Comparison of ENCODE assay signal across 21 cellular contexts in the genomic region with DNA sequence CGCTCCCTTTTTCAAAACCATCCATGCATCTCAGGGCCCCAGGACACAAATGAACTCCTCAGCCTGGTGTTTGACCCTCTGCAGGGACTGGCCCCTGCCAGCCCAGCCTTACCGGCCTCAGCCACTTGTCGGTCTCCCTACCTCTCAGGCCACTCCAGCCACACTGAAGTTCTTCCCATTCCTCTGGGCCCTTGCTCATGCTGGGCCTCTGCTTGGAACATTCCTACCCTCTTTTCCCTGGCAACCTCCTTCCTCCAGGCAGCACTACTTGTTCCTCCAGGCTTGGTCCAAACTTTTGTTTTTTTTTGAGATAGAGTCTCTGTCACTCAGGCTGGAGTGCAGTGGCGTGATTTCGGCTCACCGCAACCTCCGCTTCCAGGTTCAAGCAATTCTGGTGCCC. TPM values are rescaled to one million over a fixed set of nuclear protein-coding genes. Genes with fewer than 3 reads are reported as not detected.
A peak's percentile ranks its signal among the peaks of the same experiment; 100 is the strongest.
DNase-seq lines count a peak whose midpoint lies in the region; ATAC-seq and TF ChIP-seq lines count a peak whose summit lies in the region.
"Had no signal": no experiment of that assay in that cellular context is flagged by ENCODE, and none has a peak within 500 bp of the region (broad histone marks: within the 10 kb centered on the region; RNA-seq: fewer than 3 reads in every experiment).

No MANE protein-coding gene starts in this region.

- no peaks in the 10 kb centered on the region for H3K9me3 ChIP-seq in right cardiac atrium (ENCODE audit: control insufficient read depth, low read length)
- no peaks in the 10 kb centered on the region for H3K9me3 ChIP-seq in left ventricle myocardium inferior (replicated peaks)
- H3K9me3 ChIP-seq in upper lobe of right lung: no peaks in the 10 kb centered on the region
- H3K9me3 ChIP-seq: Peyer's patch, uterus had no signal

- 66% methylated on average over 7 of the region's 7 CpGs for WGBS in right cardiac atrium

- ATAC-seq in right cardiac atrium: peak; percentile 71 to 82
- ATAC-seq in natural killer cell treated with Interleukin-12 subunit alpha and Interleukin-12 subunit beta and Interleukin-15 and Interleukin-18, amount 100 ng/mL, for 72 hours: no peak
- peak; percentile 93 for ATAC-seq in upper lobe of right lung
- ATAC-seq in GM19395 (IDR thresholded peaks at IDR 0.05; ENCODE audit: unreplicated experiment): no peak

- CTCF ChIA-PET in activated CD4-positive, alpha-beta memory T cell treated with anti-CD3 and anti-CD28 coated beads, Interleukin-2, amount 10 ng/mL, durations not matched to agents 7 days and 5 days (lab: Charles Lee): interaction anchor here (1.1 kb wide), 1 partner anchor 128 kb away, joined by 3 read pairs; no protein-coding TSS in a partner anchor

- no peak overlapping the region for H3K4me3 ChIP-seq in right cardiac atrium (ENCODE audit: low read length)
- H3K4me3 ChIP-seq in left ventricle myocardium inferior: no peak overlapping the region
- peak overlapping the region; percentile 6 for H3K4me3 ChIP-seq in coronary artery
- no peak overlapping the region for H3K4me3 ChIP-seq in upper lobe of right lung
- H3K4me3 ChIP-seq: cardiac muscle cell, Peyer's patch, uterus had no signal

- no peaks in the 10 kb centered on the region for H3K9me3 Mint-ChIP-seq in natural killer cell treated with Interleukin-12 subunit alpha and Interleukin-12 subunit beta and Interleukin-15 and Interleukin-18, amount 100 ng/mL, for 72 hours
- no peaks in the 10 kb centered on the region for H3K9me3 Mint-ChIP-seq in activated CD4-positive, alpha-beta memory T cell treated with anti-CD3 and anti-CD28 coated beads, Interleukin-2, amount 10 ng/mL, durations not matched to agents 7 days and 5 days
- H3K9me3 Mint-ChIP-seq: activated CD4-positive, alpha-beta T cell treated with anti-CD3 and anti-CD28 coated beads, Interleukin-2, amount 10 ng/mL, durations not matched to agents 7 days and 5 days; activated naive CD8-positive, alpha-beta T cell treated with anti-CD3 and anti-CD28 coated beads, Interleukin-2, amount 10 ng/mL, durations not matched to agents 7 days and 5 days; CD4-positive, alpha-beta memory T cell had no signal

- peak overlapping the region; percentile 28 for H3K27ac ChIP-seq in right cardiac atrium (ENCODE audit: low read length)
- H3K27ac ChIP-seq in left ventricle myocardium inferior (replicated peaks): no peak overlapping the region
- peak overlapping the region; percentile 80 to 93 for H3K27ac ChIP-seq in coronary artery
- H3K27ac ChIP-seq in upper lobe of right lung: peak overlapping the region; percentile 78
- H3K27ac ChIP-seq: cardiac muscle cell, uterus had no signal

- H3K4me1 ChIP-seq in right cardiac atrium (ENCODE audit: control insufficient read depth, insufficient read depth, low read length) (no peaks in the 10 kb centered on the region), left ventricle myocardium inferior (no peaks in the 10 kb centered on the region), upper lobe of right lung (peaks cover 16% of the 10 kb centered on the region)
- H3K4me1 ChIP-seq: uterus had no signal

- H3K27me3 ChIP-seq in right cardiac atrium (ENCODE audit: control insufficient read depth, insufficient read depth): no peaks in the 10 kb centered on the region
- H3K27me3 ChIP-seq in left ventricle myocardium inferior (ENCODE audit: low read depth): no peaks in the 10 kb centered on the region
- H3K27me3 ChIP-seq in upper lobe of right lung: no peaks in the 10 kb centered on the region
- H3K27me3 ChIP-seq: cardiac muscle cell, Peyer's patch, uterus had no signal

- H3K27me3 Mint-ChIP-seq in natural killer cell treated with Interleukin-12 subunit alpha and Interleukin-12 subunit beta and Interleukin-15 and Interleukin-18, amount 100 ng/mL, for 72 hours: no peaks in the 10 kb centered on the region
- no peaks in the 10 kb centered on the region for H3K27me3 Mint-ChIP-seq in activated CD4-positive, alpha-beta memory T cell treated with anti-CD3 and anti-CD28 coated beads, Interleukin-2, amount 10 ng/mL, durations not matched to agents 7 days and 5 days
- H3K27me3 Mint-ChIP-seq: activated CD4-positive, alpha-beta T cell treated with anti-CD3 and anti-CD28 coated beads, Interleukin-2, amount 10 ng/mL, durations not matched to agents 7 days and 5 days; activated naive CD8-positive, alpha-beta T cell treated with anti-CD3 and anti-CD28 coated beads, Interleukin-2, amount 10 ng/mL, durations not matched to agents 7 days and 5 days; CD4-positive, alpha-beta memory T cell had no signal

- DNase-seq in right cardiac atrium (peak in 1 of 3 donors; percentile 59), left ventricle myocardium inferior (no peak), coronary artery (ENCODE audit: low spot score) (peak; percentile 89), upper lobe of right lung (no peak), hepatic stellate cell (ENCODE audit: low spot score) (no peak)
- no peak for DNase-seq in natural killer cell treated with Interleukin-12 subunit alpha and Interleukin-12 subunit beta and Interleukin-15 and Interleukin-18, amount 100 ng/mL, for 72 hours (ENCODE audit: low spot score)
- DNase-seq in activated CD4-positive, alpha-beta memory T cell treated with anti-CD3 and anti-CD28 coated beads, Interleukin-2, amount 10 ng/mL, durations not matched to agents 7 days and 5 days: no peak
- DNase-seq: activated CD4-positive, alpha-beta T cell treated with anti-CD3 and anti-CD28 coated beads, Interleukin-2, amount 10 ng/mL, durations not matched to agents 7 days and 5 days; activated naive CD8-positive, alpha-beta T cell treated with anti-CD3 and anti-CD28 coated beads, Interleukin-2, amount 10 ng/mL, durations not matched to agents 7 days and 5 days; activated T-cell treated with anti-CD3 and anti-CD28 coated beads, Interleukin-2, amount 50 U/mL, for 1 hour; CD4-positive, alpha-beta memory T cell; DND-41; hippocampal formation; KBM-7; Peyer's patch; small intestine; uterus had no signal

- peaks cover 31% of the 10 kb centered on the region for H3K36me3 ChIP-seq in left ventricle myocardium inferior
- H3K36me3 ChIP-seq in upper lobe of right lung: no peaks in the 10 kb centered on the region
- H3K36me3 ChIP-seq: cardiac muscle cell, uterus had no signal

- intact Hi-C loops in right cardiac atrium (cut with DNase I): no loop called here
- intact Hi-C loops in left ventricle myocardium inferior (cut with micrococcal nuclease): no loop called here
- intact Hi-C loops in upper lobe of right lung (cut with DNase I): no loop called here

- peak overlapping the region; percentile 72 to 80 for H3K27ac Mint-ChIP-seq in natural killer cell treated with Interleukin-12 subunit alpha and Interleukin-12 subunit beta and Interleukin-15 and Interleukin-18, amount 100 ng/mL, for 72 hours
- no peak overlapping the region for H3K27ac Mint-ChIP-seq in activated CD4-positive, alpha-beta memory T cell treated with anti-CD3 and anti-CD28 coated beads, Interleukin-2, amount 10 ng/mL, durations not matched to agents 7 days and 5 days
- H3K27ac Mint-ChIP-seq: activated CD4-positive, alpha-beta T cell treated with anti-CD3 and anti-CD28 coated beads, Interleukin-2, amount 10 ng/mL, durations not matched to agents 7 days and 5 days had no signal

- TF ChIP-seq CTCF in left ventricle myocardium inferior (IDR thresholded peaks at IDR 0.05; ENCODE audit: borderline replicate concordance): no peak
- no peak for TF ChIP-seq CTCF in coronary artery (IDR thresholded peaks at IDR 0.05)
- TF ChIP-seq CTCF in upper lobe of right lung (IDR thresholded peaks at IDR 0.05): no peak

- H3K4me1 Mint-ChIP-seq in natural killer cell treated with Interleukin-12 subunit alpha and Interleukin-12 subunit beta and Interleukin-15 and Interleukin-18, amount 100 ng/mL, for 72 hours (ENCODE audit: low read depth in 2 of 2): peaks cover 31 to 32% of the 10 kb centered on the region in 2 donors
- peaks cover 10% of the 10 kb centered on the region for H3K4me1 Mint-ChIP-seq in activated CD4-positive, alpha-beta memory T cell treated with anti-CD3 and anti-CD28 coated beads, Interleukin-2, amount 10 ng/mL, durations not matched to agents 7 days and 5 days

- H3K36me3 Mint-ChIP-seq in natural killer cell treated with Interleukin-12 subunit alpha and Interleukin-12 subunit beta and Interleukin-15 and Interleukin-18, amount 100 ng/mL, for 72 hours: peaks cover 5% of the 10 kb centered on the region
- H3K36me3 Mint-ChIP-seq in activated CD4-positive, alpha-beta memory T cell treated with anti-CD3 and anti-CD28 coated beads, Interleukin-2, amount 10 ng/mL, durations not matched to agents 7 days and 5 days (ENCODE audit: low read depth): peaks cover 28% of the 10 kb centered on the region

- H3K4me3 Mint-ChIP-seq in natural killer cell treated with Interleukin-12 subunit alpha and Interleukin-12 subunit beta and Interleukin-15 and Interleukin-18, amount 100 ng/mL, for 72 hours: no peak overlapping the region
- no peak overlapping the region for H3K4me3 Mint-ChIP-seq in activated CD4-positive, alpha-beta memory T cell treated with anti-CD3 and anti-CD28 coated beads, Interleukin-2, amount 10 ng/mL, durations not matched to agents 7 days and 5 days
- H3K4me3 Mint-ChIP-seq: activated CD4-positive, alpha-beta T cell treated with anti-CD3 and anti-CD28 coated beads, Interleukin-2, amount 10 ng/mL, durations not matched to agents 7 days and 5 days; activated naive CD8-positive, alpha-beta T cell treated with anti-CD3 and anti-CD28 coated beads, Interleukin-2, amount 10 ng/mL, durations not matched to agents 7 days and 5 days; CD4-positive, alpha-beta memory T cell had no signal

- POLR2A ChIA-PET in activated CD4-positive, alpha-beta memory T cell treated with anti-CD3 and anti-CD28 coated beads, Interleukin-2, amount 10 ng/mL, durations not matched to agents 7 days and 5 days (lab: Charles Lee): no interaction called here

RNA-seq across cellular contexts. Expression of a gene that starts 7.6 kb away (rescaled TPM):
- total RNA-seq in right cardiac atrium (10 to 100 TPM; 55.9 to 75.2 (median 58.1) TPM), left ventricle myocardium inferior (47.8 TPM), upper lobe of right lung (173 TPM)
- polyA plus RNA-seq in right cardiac atrium: 52.3 TPM
- total RNA-seq in natural killer cell treated with Interleukin-12 subunit alpha and Interleukin-12 subunit beta and Interleukin-15 and Interleukin-18, amount 100 ng/mL, for 72 hours: 100 to 1,000 TPM; 119 to 136 TPM
- total RNA-seq in activated CD4-positive, alpha-beta memory T cell treated with anti-CD3 and anti-CD28 coated beads, Interleukin-2, amount 10 ng/mL, durations not matched to agents 7 days and 5 days: 100 to 1,000 TPM; 127 to 128 TPM

RNA-seq across cellular contexts. Expression of a gene that starts 13.3 kb away (rescaled TPM):
- total RNA-seq in right cardiac atrium: 10 to 100 TPM; 14.4 to 17.0 (median 15.2) TPM
- 25.3 TPM for polyA plus RNA-seq in right cardiac atrium
- 13.5 TPM for total RNA-seq in left ventricle myocardium inferior
- total RNA-seq in natural killer cell treated with Interleukin-12 subunit alpha and Interleukin-12 subunit beta and Interleukin-15 and Interleukin-18, amount 100 ng/mL, for 72 hours: 100 to 1,000 TPM in 1 of 2 donors, 10 to 100 TPM in 1; 83.3 to 128 TPM
- 45.4 TPM for total RNA-seq in upper lobe of right lung
- total RNA-seq in activated CD4-positive, alpha-beta memory T cell treated with anti-CD3 and anti-CD28 coated beads, Interleukin-2, amount 10 ng/mL, durations not matched to agents 7 days and 5 days: 10 to 100 TPM; 65.7 to 68.3 TPM

RNA-seq across cellular contexts. Expression of a gene that starts 16.0 kb away (rescaled TPM):
- total RNA-seq in right cardiac atrium (1 to 10 TPM in 3 of 4 donors, under 1 TPM in 1; 0.71 to 3.1 (median 1.5) TPM), left ventricle myocardium inferior (not detected), upper lobe of right lung (not detected)
- 3.7 TPM for polyA plus RNA-seq in right cardiac atrium
- total RNA-seq in natural killer cell treated with Interleukin-12 subunit alpha and Interleukin-12 subunit beta and Interleukin-15 and Interleukin-18, amount 100 ng/mL, for 72 hours: 1 to 10 TPM; 1.1 to 2.4 TPM
- total RNA-seq in activated CD4-positive, alpha-beta memory T cell treated with anti-CD3 and anti-CD28 coated beads, Interleukin-2, amount 10 ng/mL, durations not matched to agents 7 days and 5 days: not detected
- total RNA-seq: cardiac muscle cell, H1, kidney epithelial cell had no signal
- polyA plus RNA-seq: cardiac muscle cell; CD4-positive, alpha-beta memory T cell; H1 had no signal

RNA-seq across cellular contexts. Expression of a gene that starts 40.3 kb away (rescaled TPM):
- total RNA-seq in right cardiac atrium (10 to 100 TPM; 32.3 to 44.9 (median 39.5) TPM), left ventricle myocardium inferior (27.9 TPM), upper lobe of right lung (51.7 TPM)
- polyA plus RNA-seq in right cardiac atrium: 27.0 TPM
- total RNA-seq in natural killer cell treated with Interleukin-12 subunit alpha and Interleukin-12 subunit beta and Interleukin-15 and Interleukin-18, amount 100 ng/mL, for 72 hours: 100 to 1,000 TPM in 1 of 2 donors, 10 to 100 TPM in 1; 95.5 to 191 TPM
- total RNA-seq in activated CD4-positive, alpha-beta memory T cell treated with anti-CD3 and anti-CD28 coated beads, Interleukin-2, amount 10 ng/mL, durations not matched to agents 7 days and 5 days: 100 to 1,000 TPM; 145 to 151 TPM

RNA-seq across cellular contexts. Expression of a gene that starts 41.1 kb away (rescaled TPM):
- 1 to 10 TPM; 4.5 to 6.1 (median 5.1) TPM for total RNA-seq in right cardiac atrium
- 5.1 TPM for polyA plus RNA-seq in right cardiac atrium
- 7.4 TPM for total RNA-seq in left ventricle myocardium inferior
- total RNA-seq in natural killer cell treated with Interleukin-12 subunit alpha and Interleukin-12 subunit beta and Interleukin-15 and Interleukin-18, amount 100 ng/mL, for 72 hours: 10 to 100 TPM; 10.9 to 16.6 TPM
- 18.5 TPM for total RNA-seq in upper lobe of right lung
- total RNA-seq in activated CD4-positive, alpha-beta memory T cell treated with anti-CD3 and anti-CD28 coated beads, Interleukin-2, amount 10 ng/mL, durations not matched to agents 7 days and 5 days: 10 to 100 TPM; 18.1 to 18.8 TPM

Comparison
In these comparisons a context has a peak if more than half of its experiments do, and no peak if none do; other contexts are left out.
1. ATAC-seq: peak in right cardiac atrium (2 of 2) and upper lobe of right lung (single experiment); none in natural killer cell treated with Interleukin-12 subunit alpha and Interleukin-12 subunit beta and Interleukin-15 and Interleukin-18, amount 100 ng/mL, for 72 hours (0 of 2) and GM19395 (single experiment).